In the genomic region with DNA sequence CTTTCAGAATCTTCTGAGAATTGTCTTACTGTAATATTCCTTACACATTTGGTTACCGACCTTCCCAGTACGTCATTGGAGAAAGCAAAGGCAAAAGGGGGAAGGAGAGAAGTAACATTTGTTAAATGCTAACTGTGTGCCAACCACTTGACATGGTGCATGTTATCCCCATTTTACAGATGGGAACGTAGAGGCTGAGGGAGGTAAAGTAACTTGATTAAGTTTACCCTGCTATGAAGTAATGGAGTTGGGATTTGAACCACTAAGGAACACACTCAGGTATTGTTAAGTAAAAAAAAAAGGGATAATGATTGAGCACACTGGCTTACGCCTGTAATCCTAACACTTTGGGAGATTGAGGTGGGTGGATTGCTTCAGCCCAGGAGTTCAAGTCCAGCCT, we compare ENCODE assay signal across 24 cellular contexts.
DNase-seq lines count a peak whose midpoint lies in the region; ATAC-seq and TF ChIP-seq lines count a peak whose summit lies in the region.
"Had no signal": no experiment of that assay in that cellular context is flagged by ENCODE, and none has a peak within 500 bp of the region (broad histone marks: within the 10 kb centered on the region; RNA-seq: fewer than 3 reads in every experiment).

No MANE protein-coding gene starts in this region.

- TF ChIP-seq POLR2A in stomach (IDR thresholded peaks at IDR 0.05) (no peak), gastroesophageal sphincter (IDR thresholded peaks at IDR 0.05) (no peak)

- TF ChIP-seq EP300 in stomach (IDR thresholded peaks at IDR 0.05) (no peak), gastroesophageal sphincter (IDR thresholded peaks at IDR 0.05) (no peak)

- POLR2A ChIA-PET in PC-3 (lab: Charles Lee; ENCODE audit: unreplicated experiment), result no interaction called here

- no peaks in the 10 kb centered on the region for H3K9me2 ChIP-seq in PC-3 (replicated peaks; ENCODE audit: low read length)

- H3K4me3 ChIP-seq in PC-3 (ENCODE audit: low read length), result no peak overlapping the region
- H3K4me3 ChIP-seq in fibroblast of lung (replicated peaks in 1 of 4; ENCODE audit: control extremely low read depth in 1 of 4, insufficient read depth in 1 of 4, low read depth in 3 of 4, low read length in 4 of 4), result no peak overlapping the region
- no peak overlapping the region for H3K4me3 ChIP-seq in stomach
- no peak overlapping the region for H3K4me3 ChIP-seq in gastroesophageal sphincter
- H3K4me3 ChIP-seq: thyroid gland had no signal

- H3K4me1 ChIP-seq in PC-3 (ENCODE audit: insufficient read depth, low read length), result peaks cover 48% of the 10 kb centered on the region
- peaks cover 26% of the 10 kb centered on the region for H3K4me1 ChIP-seq in fibroblast of lung (ENCODE audit: control insufficient read depth, extremely low read depth, insufficient read depth, low read length)
- H3K4me1 ChIP-seq in stomach, result peaks cover 4 to 48% (median 21%) of the 10 kb centered on the region in 4 donors
- H3K4me1 ChIP-seq in gastroesophageal sphincter, result peaks cover 0 to 18% (median 0%) of the 10 kb centered on the region in 3 donors
- H3K4me1 ChIP-seq: thyroid gland had no signal

- 96 to 99% (median 96%) methylated on average over 4 of the region's 4 CpGs for WGBS in stomach, 5 donors
- 100% methylated on average over 1 to 3 of the region's 4 CpGs for WGBS in gastroesophageal sphincter (ENCODE audit: low coverage in 1 of 2), 2 donors

- H3K4me3 Mint-ChIP-seq in activated naive CD4-positive, alpha-beta T cell treated with anti-CD3 and anti-CD28 coated beads, Interleukin-2, amount 50 U/mL, for 24 hours, result peak overlapping the region; percentile 15
- H3K4me3 Mint-ChIP-seq: activated naive CD4-positive, alpha-beta T cell treated with anti-CD3 and anti-CD28 coated beads for 36 hours; dendritic cell treated with granulocyte-macrophage colony-stimulating factor and Interleukin-4, amounts not matched to agents 40 ng/mL and 50 ng/mL, for 4 days; endodermal cell; WTC11 had no signal

- TF ChIP-seq CTCF in PC-3 (conservative IDR thresholded peaks at IDR 0.05; ENCODE audit: low read depth, low read length) (no peak), fibroblast of lung (conservative IDR thresholded peaks at IDR 0.05 in 1 of 2, IDR thresholded peaks at IDR 0.05 in 1 of 2; ENCODE audit: low read depth in 1 of 2, low read length in 2 of 2) (no peak), stomach (IDR thresholded peaks at IDR 0.05) (no peak), gastroesophageal sphincter (IDR thresholded peaks at IDR 0.05) (no peak)

- H4K20me1 ChIP-seq in PC-3 (ENCODE audit: low read length), result no peaks in the 10 kb centered on the region
- no peaks in the 10 kb centered on the region for H4K20me1 ChIP-seq in fibroblast of lung (ENCODE audit: control insufficient read depth, extremely low read depth, insufficient read depth, low read length)

- ATAC-seq in PC-3 (no peak), gastroesophageal sphincter (no peak)
- ATAC-seq: sciatic nerve; stimulated activated naive CD8-positive, alpha-beta T cell treated with anti-CD3 and anti-CD28 coated beads, Interleukin-15, Interleukin-2, amounts not matched to agents 100 U/mL and 50 U/mL, for 24 hours; WTC11 had no signal

- BruUV-seq in PC-3 (replicated peaks; lab: Mats Ljungman, UMichigan), result no TSS peak

- intact Hi-C loops in PC-3 (cut with micrococcal nuclease) (no loop called here), stomach (cut with DNase I; ENCODE audit: low total_unique reads) (no loop called here)

- peaks cover 13% of the 10 kb centered on the region for H3F3A ChIP-seq in PC-3 (ENCODE audit: low read length, unreplicated experiment)

- CTCF ChIA-PET in PC-3 (lab: Charles Lee), result no interaction called here

- peaks cover 65% of the 10 kb centered on the region for H3K4me1 Mint-ChIP-seq in activated naive CD4-positive, alpha-beta T cell treated with anti-CD3 and anti-CD28 coated beads, Interleukin-2, amount 50 U/mL, for 24 hours

- H3K4me2 ChIP-seq in PC-3 (ENCODE audit: low read length), result no peak overlapping the region
- no peak overlapping the region for H3K4me2 ChIP-seq in fibroblast of lung (ENCODE audit: extremely low read depth, insufficient read depth, low read length)

- peaks cover 6% of the 10 kb centered on the region for H3K9me3 Mint-ChIP-seq in activated naive CD4-positive, alpha-beta T cell treated with anti-CD3 and anti-CD28 coated beads, Interleukin-2, amount 50 U/mL, for 24 hours
- H3K9me3 Mint-ChIP-seq: endodermal cell had no signal

- no peak for DNase-seq in activated naive CD4-positive, alpha-beta T cell treated with anti-CD3 and anti-CD28 coated beads, Interleukin-2, amount 50 U/mL, for 16 hours
- DNase-seq in PC-3 (no peak), fibroblast of lung (ENCODE audit: low read depth in 2 of 2) (no peak), stomach (no peak), HT-29 (ENCODE audit: low spot score) (no peak)
- no peak for DNase-seq in stimulated activated CD4-positive, alpha-beta T cell treated with anti-CD3 and anti-CD28 coated beads, Interleukin-15, amount 100 ng/mL, for 24 hours
- DNase-seq: activated CD4-positive, alpha-beta T cell treated with anti-CD3 and anti-CD28 coated beads, Interleukin-2, amount 50 U/mL, for 4 hours; activated naive CD4-positive, alpha-beta T cell treated with anti-CD3 and anti-CD28 coated beads for 36 hours; BE2C; Caco-2; DMS79; endodermal cell; GF-D8; Karpas-422; NCI-H446 treated with DMSO at 0.1 percent for 48 hours; SIG-M5; stimulated activated naive CD8-positive, alpha-beta T cell treated with anti-CD3 and anti-CD28 coated beads, Interleukin-15, Interleukin-2, amounts not matched to agents 100 U/mL and 50 U/mL, for 24 hours; thyroid gland had no signal

- H3K27me3 ChIP-seq in PC-3 (ENCODE audit: low read length) (no peaks in the 10 kb centered on the region), fibroblast of lung (ENCODE audit: control insufficient read depth, insufficient read depth, low read length) (no peaks in the 10 kb centered on the region), stomach (no peaks in the 10 kb centered on the region), gastroesophageal sphincter (no peaks in the 10 kb centered on the region)
- H3K27me3 ChIP-seq: BE2C, thyroid gland had no signal

- H3K79me2 ChIP-seq in PC-3 (ENCODE audit: low read length), result peaks cover 34% of the 10 kb centered on the region
- H3K79me2 ChIP-seq in fibroblast of lung (ENCODE audit: control insufficient read depth, insufficient read depth, low read length), result peaks cover 50% of the 10 kb centered on the region

- H3K36me3 ChIP-seq in PC-3 (ENCODE audit: low read depth, low read length) (no peaks in the 10 kb centered on the region), fibroblast of lung (ENCODE audit: control insufficient read depth, insufficient read depth, low read length) (peaks cover 2% of the 10 kb centered on the region), stomach (no peaks in the 10 kb centered on the region), gastroesophageal sphincter (no peaks in the 10 kb centered on the region)
- H3K36me3 ChIP-seq: BE2C, thyroid gland had no signal

- peaks cover 33% of the 10 kb centered on the region for H3K36me3 Mint-ChIP-seq in activated naive CD4-positive, alpha-beta T cell treated with anti-CD3 and anti-CD28 coated beads, Interleukin-2, amount 50 U/mL, for 24 hours

- H3K27me3 Mint-ChIP-seq in activated naive CD4-positive, alpha-beta T cell treated with anti-CD3 and anti-CD28 coated beads, Interleukin-2, amount 50 U/mL, for 24 hours, result no peaks in the 10 kb centered on the region
- H3K27me3 Mint-ChIP-seq: dendritic cell treated with granulocyte-macrophage colony-stimulating factor and Interleukin-4, amounts not matched to agents 40 ng/mL and 50 ng/mL, for 4 days; progenitor cell of endocrine pancreas had no signal

- H3K27ac ChIP-seq in PC-3 (ENCODE audit: low read length), result peak overlapping the region; percentile 71
- H3K27ac ChIP-seq in fibroblast of lung (ENCODE audit: insufficient read depth, low read length), result peak overlapping the region; percentile 89
- H3K27ac ChIP-seq in stomach, result peak overlapping the region in 3 of 5 donors; percentile 64 to 79 (median 71)
- H3K27ac ChIP-seq in gastroesophageal sphincter, result peak overlapping the region in 2 of 4 donors; percentile 42 to 48
- H3K27ac ChIP-seq: thyroid gland had no signal

- H3K9ac ChIP-seq in PC-3 (ENCODE audit: low read length) (no peak overlapping the region), fibroblast of lung (ENCODE audit: insufficient read depth, low read length) (no peak overlapping the region)

- no peaks in the 10 kb centered on the region for H3K9me3 ChIP-seq in PC-3 (ENCODE audit: low read length)
- no peaks in the 10 kb centered on the region for H3K9me3 ChIP-seq in fibroblast of lung (ENCODE audit: control insufficient read depth, insufficient read depth, low read depth, low read length)
- no peaks in the 10 kb centered on the region for H3K9me3 ChIP-seq in stomach
- H3K9me3 ChIP-seq in gastroesophageal sphincter, result no peaks in the 10 kb centered on the region
- H3K9me3 ChIP-seq: BE2C, Caco-2, thyroid gland had no signal

- no peak overlapping the region for H3K27ac Mint-ChIP-seq in activated naive CD4-positive, alpha-beta T cell treated with anti-CD3 and anti-CD28 coated beads, Interleukin-2, amount 50 U/mL, for 24 hours
- H3K27ac Mint-ChIP-seq: activated naive CD4-positive, alpha-beta T cell treated with anti-CD3 and anti-CD28 coated beads for 36 hours; dendritic cell treated with granulocyte-macrophage colony-stimulating factor and Interleukin-4, amounts not matched to agents 40 ng/mL and 50 ng/mL, for 4 days; endodermal cell; progenitor cell of endocrine pancreas; WTC11 had no signal

- no peak overlapping the region for H2AFZ ChIP-seq in PC-3 (ENCODE audit: low read length)
- H2AFZ ChIP-seq in fibroblast of lung (ENCODE audit: low read length), result no peak overlapping the region
